Comparison of ENCODE assay signal across 1 cellular context in genomic region chr4:13657016-13657415, GRCh38.
TF ChIP-seq lines count a peak whose summit lies in the region.

No MANE protein-coding gene starts in this region.

TF ChIP-seq in WTC11, 78 proteins besides CTCF, POLR2A, EP300 and RAD21 (continued from another document):
- TF ChIP-seq, protein P1, sequence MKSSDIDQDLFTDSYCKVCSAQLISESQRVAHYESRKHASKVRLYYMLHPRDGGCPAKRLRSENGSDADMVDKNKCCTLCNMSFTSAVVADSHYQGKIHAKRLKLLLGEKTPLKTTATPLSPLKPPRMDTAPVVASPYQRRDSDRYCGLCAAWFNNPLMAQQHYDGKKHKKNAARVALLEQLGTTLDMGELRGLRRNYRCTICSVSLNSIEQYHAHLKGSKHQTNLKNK (CRISPR knock-in tag; IDR thresholded peaks at IDR 0.05): no peak
- TF ChIP-seq CBFB (CRISPR knock-in tag; IDR thresholded peaks at IDR 0.05; ENCODE audit: low read depth) (no peak), GTF2I (CRISPR knock-in tag; conservative IDR thresholded peaks at IDR 0.05) (no peak)
TF ChIP-seq in WTC11: peak in this region for 0.
